In genomic region chr1:97936976-97937375, GRCh38 we compare ENCODE assay signal across 23 cellular contexts. TPM values are rescaled to one million over a fixed set of nuclear protein-coding genes. Genes with fewer than 3 reads are reported as not detected.
DNase-seq lines count a peak whose midpoint lies in the region; ATAC-seq and TF ChIP-seq lines count a peak whose summit lies in the region.
"Had no signal": no experiment of that assay in that cellular context is flagged by ENCODE, and none has a peak within 500 bp of the region (broad histone marks: within the 10 kb centered on the region; RNA-seq: fewer than 3 reads in every experiment).

No MANE protein-coding gene starts in this region.

- TF ChIP-seq CTCF in GM23338 (conservative IDR thresholded peaks at IDR 0.05; ENCODE audit: low read depth in 2 of 2): no peak
- TF ChIP-seq CTCF in CD4-positive, alpha-beta T cell (IDR thresholded peaks at IDR 0.05): no peak

- peaks cover 9% of the 10 kb centered on the region; the same call in 2 of the 3 replicates for H3K4me1 Mint-ChIP-seq in GM23338
- H3K4me1 Mint-ChIP-seq in CD4-positive, alpha-beta T cell (ENCODE audit: low read depth): peaks cover 19% of the 10 kb centered on the region

- H4K20me1 ChIP-seq in GM23338 (replicated peaks; ENCODE audit: insufficient read depth): no peaks in the 10 kb centered on the region
- H4K20me1 ChIP-seq: BLaER1 treated with 17β-estradiol and CSF1 and Interleukin-3, amounts not matched to agents 10 nM and 100 nM had no signal

- DNase-seq in GM23338 (ENCODE audit: low spot score) (no peak), head of caudate nucleus (peak in 41 of 42 donors; percentile 11 to 83 (median 61)), putamen (ENCODE audit: low spot score) (peak; percentile 83), SW480 (ENCODE audit: low spot score) (no peak), DMS 273 treated with DMSO at 0.1 percent for 48 hours (lab: John Stamatoyannopoulos, UW) (no peak)
- no peak for DNase-seq in CD4-positive, alpha-beta T cell
- DNase-seq: ACHN; activated CD4-positive, CD25-positive, alpha-beta regulatory T cell; activated CD8-positive, alpha-beta T cell treated with anti-CD3 and anti-CD28 coated beads for 36 hours; activated gamma-delta T cell; activated T-cell treated with anti-CD3 and anti-CD28 coated beads for 4 hours; heart right ventricle; immature natural killer cell; NCI-H1417; stomach; upper lobe of left lung had no signal

- H3K27me3 Mint-ChIP-seq in GM23338 (ENCODE audit: insufficient read depth, low read depth, poor library complexity): no peaks in the 10 kb centered on the region
- H3K27me3 Mint-ChIP-seq in CD4-positive, alpha-beta T cell: no peaks in the 10 kb centered on the region
- H3K27me3 Mint-ChIP-seq: activated CD8-positive, alpha-beta T cell treated with anti-CD3 and anti-CD28 coated beads for 36 hours had no signal

- H3K4me3 Mint-ChIP-seq in GM23338: no peak overlapping the region
- H3K4me3 Mint-ChIP-seq in CD4-positive, alpha-beta T cell: no peak overlapping the region
- H3K4me3 Mint-ChIP-seq: activated CD8-positive, alpha-beta T cell treated with anti-CD3 and anti-CD28 coated beads for 36 hours; immature natural killer cell had no signal

- no peaks in the 10 kb centered on the region for H3K36me3 Mint-ChIP-seq in GM23338 (ENCODE audit: low read depth)
- no peaks in the 10 kb centered on the region for H3K36me3 Mint-ChIP-seq in CD4-positive, alpha-beta T cell (ENCODE audit: low read depth)
- H3K36me3 Mint-ChIP-seq: immature natural killer cell had no signal

- H3K4me1 ChIP-seq in GM23338 (ENCODE audit: insufficient read depth): peaks cover 9% of the 10 kb centered on the region
- H3K4me1 ChIP-seq: right atrium auricular region, stomach had no signal

- no peaks in the 10 kb centered on the region for H3K36me3 ChIP-seq in GM23338 (ENCODE audit: insufficient read depth)
- H3K36me3 ChIP-seq: BLaER1 treated with 17β-estradiol and CSF1 and Interleukin-3, amounts not matched to agents 10 nM and 100 nM; heart right ventricle; neutrophil; right atrium auricular region; stomach; upper lobe of left lung had no signal

- H3K27ac Mint-ChIP-seq in GM23338: no peak overlapping the region
- no peak overlapping the region for H3K27ac Mint-ChIP-seq in CD4-positive, alpha-beta T cell
- H3K27ac Mint-ChIP-seq: activated CD8-positive, alpha-beta T cell treated with anti-CD3 and anti-CD28 coated beads for 36 hours; immature natural killer cell had no signal

- no peaks in the 10 kb centered on the region for H3F3A ChIP-seq in GM23338 (replicated peaks; ENCODE audit: low read depth)

- no peaks in the 10 kb centered on the region for H3K27me3 ChIP-seq in GM23338 (ENCODE audit: insufficient read depth)
- no peaks in the 10 kb centered on the region for H3K27me3 ChIP-seq in CD4-positive, alpha-beta T cell (ENCODE audit: control insufficient read depth, insufficient read depth, low read length)
- H3K27me3 ChIP-seq: BLaER1 treated with 17β-estradiol and CSF1 and Interleukin-3, amounts not matched to agents 10 nM and 100 nM; neutrophil; right atrium auricular region; stomach; upper lobe of left lung had no signal

- POLR2A ChIA-PET in CD4-positive, alpha-beta T cell (lab: Charles Lee): no interaction called here

- intact Hi-C loops in head of caudate nucleus (cut with DNase I): no loop called here
- intact Hi-C loops in CD4-positive, alpha-beta T cell (cut with DNase I, micrococcal nuclease): no loop called here

- ATAC-seq in GM23338 (no peak), GM21529 (IDR thresholded peaks at IDR 0.05; ENCODE audit: unreplicated experiment) (no peak)
- no peak for ATAC-seq in CD4-positive, alpha-beta T cell (ENCODE audit: poor library complexity)
- ATAC-seq: activated CD8-positive, alpha-beta T cell treated with anti-CD3 and anti-CD28 coated beads for 36 hours; heart right ventricle had no signal

- no peaks in the 10 kb centered on the region for H3K9me2 ChIP-seq in GM23338 (ENCODE audit: insufficient read depth)

- H3K4me3 ChIP-seq in GM23338: no peak overlapping the region
- H3K4me3 ChIP-seq: BLaER1 treated with 17β-estradiol and CSF1 and Interleukin-3, amounts not matched to agents 10 nM and 100 nM; heart right ventricle; lung; right atrium auricular region; stomach; upper lobe of left lung had no signal

- peak overlapping the region; percentile 56; the same call in 1 of the 2 replicates for H2AFZ ChIP-seq in GM23338

- H3K9me3 ChIP-seq in CD4-positive, alpha-beta T cell (ENCODE audit: control insufficient read depth, low read length): no peaks in the 10 kb centered on the region
- H3K9me3 ChIP-seq: BLaER1 treated with 17β-estradiol and CSF1 and Interleukin-3, amounts not matched to agents 10 nM and 100 nM; heart right ventricle; neutrophil; right atrium auricular region; stomach; upper lobe of left lung had no signal

- H3K9me3 Mint-ChIP-seq in GM23338: no peaks in the 10 kb centered on the region
- no peaks in the 10 kb centered on the region for H3K9me3 Mint-ChIP-seq in CD4-positive, alpha-beta T cell
- H3K9me3 Mint-ChIP-seq: activated CD8-positive, alpha-beta T cell treated with anti-CD3 and anti-CD28 coated beads for 36 hours; immature natural killer cell had no signal

- no peaks in the 10 kb centered on the region for H3K79me2 ChIP-seq in GM23338 (replicated peaks; ENCODE audit: insufficient read depth)

- no peak overlapping the region for H3K27ac ChIP-seq in GM23338 (ENCODE audit: low read depth)
- H3K27ac ChIP-seq in angular gyrus (ENCODE audit: low read depth, low read length): peak overlapping the region; percentile 80
- no peak overlapping the region for H3K27ac ChIP-seq in CD4-positive, alpha-beta T cell (ENCODE audit: low read depth, low read length)
- H3K27ac ChIP-seq: heart right ventricle, HL-60, neutrophil, right atrium auricular region, stomach, upper lobe of left lung had no signal

- H3K4me2 ChIP-seq in GM23338: no peak overlapping the region

- CTCF ChIA-PET in CD4-positive, alpha-beta T cell (lab: Charles Lee): interaction anchor here (0.9 kb wide), 1 partner anchor 16 kb away, joined by 3 read pairs; no protein-coding TSS in a partner anchor

TF ChIP-seq in GM23338, 12 proteins besides CTCF, POLR2A, EP300 and RAD21 (continues in another document):
- TF ChIP-seq ZNF114 (CRISPR knock-in tag; IDR thresholded peaks at IDR 0.05) (no peak), ZNF331 (CRISPR knock-in tag; IDR thresholded peaks at IDR 0.05; ENCODE audit: low read depth) (no peak), ZNF462 (CRISPR knock-in tag; IDR thresholded peaks at IDR 0.05) (no peak), STAT1 (IDR thresholded peaks at IDR 0.05; ENCODE audit: unreplicated experiment) (no peak)

RNA-seq across cellular contexts. Expression of gene DPYD, which starts 16.1 kb away (rescaled TPM):
- 0.82 and 1.6 TPM in 2 replicates for total RNA-seq in GM23338 (2014; rRNA removed; shearing (Covaris generic))
- 0.33 and 0.50 TPM in 2 replicates for polyA plus RNA-seq in GM23338 (2016; fragmentation: Nextera tagmentation; extraction: Ambion mirVana)
- total RNA-seq in CD4-positive, alpha-beta T cell: 10 to 100 TPM; 34.4 to 35.9 TPM

Comparison
In these comparisons a context has a peak if more than half of its experiments do, and no peak if none do; other contexts are left out.
1. DNase-seq: peak in head of caudate nucleus (41 of 42) and putamen (single experiment); none in GM23338 (single experiment), CD4-positive, alpha-beta T cell (0 of 10), SW480 (single experiment) and DMS 273 treated with DMSO at 0.1 percent for 48 hours (single experiment).
2. RNA of gene DPYD, which starts 16.1 kb away (total RNA-seq): 34.4 to 35.9 TPM in CD4-positive, alpha-beta T cell; 0.82 to 1.6 TPM in GM23338; every median in the first group is over 10 times any median in the second.